9 cellular contexts compared by ENCODE assay signal in the genomic region with DNA sequence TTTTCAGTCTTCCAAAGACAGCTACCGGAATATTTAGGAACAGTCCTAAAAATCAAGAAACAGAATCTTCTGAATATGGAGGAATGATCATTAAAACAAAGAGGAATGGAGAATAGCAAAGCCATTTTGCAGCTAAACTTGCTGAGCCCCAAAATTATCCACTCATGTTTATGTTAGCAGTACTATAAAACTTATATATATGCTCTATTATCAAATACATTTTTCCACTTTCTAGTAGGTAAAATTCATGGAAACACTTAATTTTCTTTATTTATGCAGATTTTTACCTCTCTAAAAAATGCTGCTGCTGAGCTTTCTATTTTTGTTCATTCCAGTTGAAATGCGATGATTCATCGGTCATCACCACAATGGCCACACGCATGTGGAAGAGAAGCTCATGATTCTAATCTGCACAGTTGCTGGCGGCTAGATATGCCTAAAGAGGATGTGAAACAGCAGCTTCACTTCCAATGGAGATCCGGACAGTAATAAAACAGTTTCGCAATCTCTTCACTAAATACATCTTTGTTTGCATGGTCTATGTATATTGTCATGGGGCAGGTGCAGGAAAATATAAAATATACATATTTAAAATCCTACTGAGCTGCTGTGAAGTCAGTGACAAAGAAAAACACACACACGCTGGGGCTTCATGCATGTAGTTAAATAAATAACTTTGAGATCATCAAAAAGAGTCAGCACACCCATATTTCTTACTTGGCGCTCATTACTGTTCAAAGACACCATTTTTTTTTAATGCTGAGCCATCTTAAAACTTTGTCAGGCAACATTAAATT.
DNase-seq lines count a peak whose midpoint lies in the region; ATAC-seq and TF ChIP-seq lines count a peak whose summit lies in the region.
"Had no signal": no experiment of that assay in that cellular context is flagged by ENCODE, and none has a peak within 500 bp of the region (broad histone marks: within the 10 kb centered on the region; RNA-seq: fewer than 3 reads in every experiment).

No MANE protein-coding gene starts in this region.

- H3K36me3 Mint-ChIP-seq in activated naive CD4-positive, alpha-beta T cell treated with anti-CD3 and anti-CD28 coated beads for 36 hours (ENCODE audit: low read depth): peaks cover 13% of the 10 kb centered on the region

- no peak for TF ChIP-seq POLR2A in suprapubic skin (IDR thresholded peaks at IDR 0.05)

- CTCF ChIA-PET in activated naive CD4-positive, alpha-beta T cell treated with anti-CD3 and anti-CD28 coated beads for 36 hours (lab: Charles Lee): no interaction called here

- intact Hi-C loops in activated naive CD4-positive, alpha-beta T cell treated with anti-CD3 and anti-CD28 coated beads for 36 hours (cut with micrococcal nuclease): no loop called here

- H3K27ac Mint-ChIP-seq in activated naive CD4-positive, alpha-beta T cell treated with anti-CD3 and anti-CD28 coated beads for 36 hours: no peak overlapping the region

- 76% methylated on average over 9 of the region's 9 CpGs for WGBS in suprapubic skin

- in situ Hi-C loops in brain microvascular endothelial cell (cut with HindIII; ENCODE audit: low pct_ligation_motif_present, low sequenced_read_pairs): no loop called here

- no peak overlapping the region for H3K4me3 ChIP-seq in brain microvascular endothelial cell (ENCODE audit: low read depth, low read length)
- H3K4me3 ChIP-seq in neutrophil (ENCODE audit: low read depth in 1 of 2, low read length in 1 of 2): peak overlapping the region in 1 of 2 experiments; percentile 15
- no peak overlapping the region for H3K4me3 ChIP-seq in suprapubic skin
- H3K4me3 ChIP-seq: BLaER1 had no signal

- H3K27ac ChIP-seq in brain microvascular endothelial cell: peak overlapping the region; percentile 48
- H3K27ac ChIP-seq in neutrophil: peak overlapping the region; percentile 69
- H3K27ac ChIP-seq in suprapubic skin: no peak overlapping the region
- H3K27ac ChIP-seq: BLaER1 had no signal

- no peak for TF ChIP-seq CTCF in brain microvascular endothelial cell (IDR thresholded peaks at IDR 0.05; ENCODE audit: low read depth, low read length, missing control alignments)
- no peak for TF ChIP-seq CTCF in neutrophil (IDR thresholded peaks at IDR 0.05)
- TF ChIP-seq CTCF in suprapubic skin (IDR thresholded peaks at IDR 0.05): no peak

- no peak for TF ChIP-seq EP300 in suprapubic skin (IDR thresholded peaks at IDR 0.05)

- H3K27me3 ChIP-seq in brain microvascular endothelial cell (replicated peaks) (no peaks in the 10 kb centered on the region), neutrophil (no peaks in the 10 kb centered on the region), suprapubic skin (no peaks in the 10 kb centered on the region)
- H3K27me3 ChIP-seq: BLaER1 had no signal

- H3K9me3 Mint-ChIP-seq in activated naive CD4-positive, alpha-beta T cell treated with anti-CD3 and anti-CD28 coated beads for 36 hours: peaks cover 2% of the 10 kb centered on the region

- H3K27me3 Mint-ChIP-seq in activated naive CD4-positive, alpha-beta T cell treated with anti-CD3 and anti-CD28 coated beads for 36 hours (ENCODE audit: low read depth): no peaks in the 10 kb centered on the region

- peak; percentile 100 for ATAC-seq in HG02885 (IDR thresholded peaks at IDR 0.05; ENCODE audit: poor library complexity, unreplicated experiment)

- H3K9me3 ChIP-seq in neutrophil: no peaks in the 10 kb centered on the region
- no peaks in the 10 kb centered on the region for H3K9me3 ChIP-seq in suprapubic skin
- H3K9me3 ChIP-seq: BLaER1 had no signal

- H3K36me3 ChIP-seq in brain microvascular endothelial cell (replicated peaks) (no peaks in the 10 kb centered on the region), neutrophil (no peaks in the 10 kb centered on the region), suprapubic skin (no peaks in the 10 kb centered on the region)
- H3K36me3 ChIP-seq: BLaER1 had no signal

- no peaks in the 10 kb centered on the region for H3K4me1 Mint-ChIP-seq in activated naive CD4-positive, alpha-beta T cell treated with anti-CD3 and anti-CD28 coated beads for 36 hours (ENCODE audit: low read depth)

- peaks cover 24 to 50% of the 10 kb centered on the region in 2 experiments for H3K4me1 ChIP-seq in neutrophil (ENCODE audit: control insufficient read depth in 1 of 2, insufficient read depth in 1 of 2, low read depth in 1 of 2, low read length in 1 of 2)
- no peaks in the 10 kb centered on the region for H3K4me1 ChIP-seq in suprapubic skin

- no peak overlapping the region for H3K4me3 Mint-ChIP-seq in activated naive CD4-positive, alpha-beta T cell treated with anti-CD3 and anti-CD28 coated beads for 36 hours

- DNase-seq in activated naive CD4-positive, alpha-beta T cell treated with anti-CD3 and anti-CD28 coated beads for 36 hours: peak; percentile 8
- no peak for DNase-seq in activated naive CD4-positive, alpha-beta T cell (lab: John Stamatoyannopoulos, UW)
- DNase-seq in NCI-H2029 (lab: John Stamatoyannopoulos, UW) (peak; percentile 68), brain microvascular endothelial cell (peak; percentile 97), cortex of kidney (lab: John Stamatoyannopoulos, UW) (no peak), suprapubic skin (ENCODE audit: low spot score in 2 of 2) (no peak)

Comparison
In these comparisons a context has a peak if more than half of its experiments do, and no peak if none do; other contexts are left out.
1. DNase-seq: peak in activated naive CD4-positive, alpha-beta T cell treated with anti-CD3 and anti-CD28 coated beads for 36 hours (single experiment), NCI-H2029 (single experiment) and brain microvascular endothelial cell (single experiment); none in activated naive CD4-positive, alpha-beta T cell (0 of 4), cortex of kidney (single experiment) and suprapubic skin (0 of 2).